1 cellular context compared by ENCODE assay signal in the genomic region with DNA sequence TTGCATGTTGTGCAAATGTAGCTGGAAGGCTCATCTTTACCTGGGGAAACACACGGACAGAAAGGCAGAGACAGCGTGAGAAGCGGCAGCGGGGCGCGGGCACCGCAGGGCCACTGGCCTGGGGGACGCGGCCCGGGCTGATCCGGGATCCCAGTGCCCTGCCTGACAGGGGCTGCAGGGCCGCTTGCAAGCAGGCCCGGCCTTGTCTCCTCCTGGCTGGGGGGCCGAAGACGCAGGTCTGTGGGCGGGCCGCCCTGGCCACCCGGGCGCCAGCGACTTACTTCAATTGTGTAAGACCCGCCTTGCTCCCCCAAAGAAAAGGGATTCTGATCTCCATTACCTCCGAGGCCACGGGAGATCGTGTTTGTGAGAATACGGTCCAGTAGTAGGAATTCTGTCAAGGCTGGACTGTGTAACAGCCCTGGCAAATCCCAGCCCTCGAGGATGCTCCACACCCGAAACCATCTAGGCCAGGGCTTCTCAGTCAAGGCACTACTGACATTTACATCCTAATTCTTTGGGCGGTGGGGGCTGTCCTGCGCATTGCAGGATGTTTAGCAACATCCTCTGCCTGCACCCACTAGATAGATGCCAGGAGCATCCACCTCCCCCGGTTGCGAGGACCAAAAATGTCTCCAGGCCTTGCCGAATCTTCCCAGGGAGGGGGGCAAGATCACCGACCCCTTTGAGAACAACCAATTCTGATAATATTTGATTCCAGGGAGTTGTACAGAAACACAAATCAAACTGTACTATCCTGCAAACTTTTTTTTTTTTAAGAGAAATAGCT.
TF ChIP-seq lines count a peak whose summit lies in the region.

No MANE protein-coding gene starts in this region.

TF ChIP-seq in GM23338, 12 proteins besides CTCF, POLR2A, EP300 and RAD21:
- TF ChIP-seq ZNF331 (CRISPR knock-in tag; IDR thresholded peaks at IDR 0.05; ENCODE audit: low read depth) (no peak), CREB1 (CRISPR knock-in tag; IDR thresholded peaks at IDR 0.05; ENCODE audit: low read depth) (no peak), NANOG (IDR thresholded peaks at IDR 0.05; ENCODE audit: borderline replicate concordance) (no peak), POLR2AphosphoS5 (IDR thresholded peaks at IDR 0.05; ENCODE audit: low read depth) (no peak)
- TF ChIP-seq, protein P1, sequence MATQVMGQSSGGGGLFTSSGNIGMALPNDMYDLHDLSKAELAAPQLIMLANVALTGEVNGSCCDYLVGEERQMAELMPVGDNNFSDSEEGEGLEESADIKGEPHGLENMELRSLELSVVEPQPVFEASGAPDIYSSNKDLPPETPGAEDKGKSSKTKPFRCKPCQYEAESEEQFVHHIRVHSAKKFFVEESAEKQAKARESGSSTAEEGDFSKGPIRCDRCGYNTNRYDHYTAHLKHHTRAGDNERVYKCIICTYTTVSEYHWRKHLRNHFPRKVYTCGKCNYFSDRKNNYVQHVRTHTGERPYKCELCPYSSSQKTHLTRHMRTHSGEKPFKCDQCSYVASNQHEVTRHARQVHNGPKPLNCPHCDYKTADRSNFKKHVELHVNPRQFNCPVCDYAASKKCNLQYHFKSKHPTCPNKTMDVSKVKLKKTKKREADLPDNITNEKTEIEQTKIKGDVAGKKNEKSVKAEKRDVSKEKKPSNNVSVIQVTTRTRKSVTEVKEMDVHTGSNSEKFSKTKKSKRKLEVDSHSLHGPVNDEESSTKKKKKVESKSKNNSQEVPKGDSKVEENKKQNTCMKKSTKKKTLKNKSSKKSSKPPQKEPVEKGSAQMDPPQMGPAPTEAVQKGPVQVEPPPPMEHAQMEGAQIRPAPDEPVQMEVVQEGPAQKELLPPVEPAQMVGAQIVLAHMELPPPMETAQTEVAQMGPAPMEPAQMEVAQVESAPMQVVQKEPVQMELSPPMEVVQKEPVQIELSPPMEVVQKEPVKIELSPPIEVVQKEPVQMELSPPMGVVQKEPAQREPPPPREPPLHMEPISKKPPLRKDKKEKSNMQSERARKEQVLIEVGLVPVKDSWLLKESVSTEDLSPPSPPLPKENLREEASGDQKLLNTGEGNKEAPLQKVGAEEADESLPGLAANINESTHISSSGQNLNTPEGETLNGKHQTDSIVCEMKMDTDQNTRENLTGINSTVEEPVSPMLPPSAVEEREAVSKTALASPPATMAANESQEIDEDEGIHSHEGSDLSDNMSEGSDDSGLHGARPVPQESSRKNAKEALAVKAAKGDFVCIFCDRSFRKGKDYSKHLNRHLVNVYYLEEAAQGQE (IDR thresholded peaks at IDR 0.05; ENCODE audit: unreplicated experiment): no peak
